Comparison of ENCODE assay signal across 7 cellular contexts in genomic region chr19:5961969-5962945, GRCh38. TPM values are rescaled to one million over a fixed set of nuclear protein-coding genes. Genes with fewer than 3 reads are reported as not detected.
DNase-seq lines count a peak whose midpoint lies in the region; ATAC-seq and TF ChIP-seq lines count a peak whose summit lies in the region.

No MANE protein-coding gene starts in this region.

- no peaks in the 10 kb centered on the region for H3K9me2 ChIP-seq in OCI-LY1 (ENCODE audit: low read depth, low read length)

- H3K27ac ChIP-seq in OCI-LY1 (ENCODE audit: low read depth, low read length, poor library complexity, severe bottlenecking) = peak overlapping the region; percentile 76
- peak overlapping the region in 9 of 10 donors; percentile 52 to 78 (median 68) for H3K27ac ChIP-seq in heart right ventricle
- H3K27ac ChIP-seq in skin epidermis = peak overlapping the region in 18 of 21 experiments; percentile 17 to 89 (median 65)

- H3K9me3 ChIP-seq in OCI-LY1 (ENCODE audit: low read length) = no peaks in the 10 kb centered on the region
- H3K9me3 ChIP-seq in heart right ventricle = no peaks in the 10 kb centered on the region

- peaks cover 49% of the 10 kb centered on the region for H3K4me1 ChIP-seq in OCI-LY1 (ENCODE audit: insufficient read depth, low read length, severe bottlenecking)
- peaks cover 40 to 100% (median 85%) of the 10 kb centered on the region in 9 donors for H3K4me1 ChIP-seq in heart right ventricle

- in situ Hi-C loops in GM13976 (cut with MboI; ENCODE audit: low sequenced_read_pairs, unreplicated experiment) = no loop called here

- peaks cover 76% of the 10 kb centered on the region for H3K79me2 ChIP-seq in OCI-LY1 (ENCODE audit: insufficient read depth, low read length)

- H3K4me3 ChIP-seq in OCI-LY1 (ENCODE audit: low read depth, low read length, poor library complexity, severe bottlenecking) = no peak overlapping the region
- H3K4me3 ChIP-seq in heart right ventricle = peak overlapping the region in 4 of 10 donors; percentile 3 to 29 (median 5)
- H3K4me3 ChIP-seq in skin epidermis = peak overlapping the region in 1 of 7 experiments; percentile 2

- TF ChIP-seq CTCF in OCI-LY1 (IDR thresholded peaks at IDR 0.05; ENCODE audit: low read length) (no peak), heart right ventricle (IDR thresholded peaks at IDR 0.05) (no peak), GM13976 (IDR thresholded peaks at IDR 0.05; ENCODE audit: borderline replicate concordance, control extremely low read depth, extremely low read depth, insufficient read depth, missing control alignments) (no peak)

- intact Hi-C loops in heart right ventricle (cut with DNase I) = loop anchor here in 1 of 10 donors (5.0 kb wide), 1 partner anchor 55 kb away; no protein-coding TSS in a partner anchor

- WGBS in heart right ventricle, 2 donors = 29 to 30% methylated on average over 29 of the region's 29 CpGs

- DNase-seq in HT1080 (ENCODE audit: low read depth) = peak; percentile 11
- DNase-seq in activated effector memory CD4-positive, alpha-beta T cell treated with Interleukin-2 at 50 U/mL for 16 hours = peak; percentile 70
- DNase-seq in heart right ventricle = no peak
- DNase-seq in GM13976 (ENCODE audit: low spot score) = no peak

- ATAC-seq in heart right ventricle (peak; percentile 12 to 56 (median 50)), HG03565 (IDR thresholded peaks at IDR 0.05; ENCODE audit: unreplicated experiment) (no peak)

- peak overlapping the region; percentile 38; the same call in 1 of the 2 replicates for H3K4me2 ChIP-seq in OCI-LY1 (ENCODE audit: low read length)

- H3K9ac ChIP-seq in OCI-LY1 (ENCODE audit: low read length) = peak overlapping the region; percentile 2; the same call in 1 of the 2 replicates

- no peaks in the 10 kb centered on the region for H3F3A ChIP-seq in OCI-LY1 (ENCODE audit: insufficient read depth, low read length)

- peaks cover 29% of the 10 kb centered on the region; the same call in 1 of the 2 replicates for H3K36me3 ChIP-seq in OCI-LY1 (ENCODE audit: insufficient read depth, low read length)
- H3K36me3 ChIP-seq in heart right ventricle = peaks cover 0 to 22% (median 0%) of the 10 kb centered on the region in 9 donors

- H2AFZ ChIP-seq in OCI-LY1 (ENCODE audit: low read length) = no peak overlapping the region

- H3K27me3 ChIP-seq in OCI-LY1 (ENCODE audit: insufficient read depth, low read length) (no peaks in the 10 kb centered on the region), heart right ventricle (no peaks in the 10 kb centered on the region)

- H4K20me1 ChIP-seq in OCI-LY1 (ENCODE audit: insufficient read depth, low read length) = no peaks in the 10 kb centered on the region

RNA-seq across cellular contexts. Expression of gene RANBP3, which starts 15.7 kb away (rescaled TPM):
- total RNA-seq in HT1080 (2014; rRNA removed; shearing (Covaris generic)) = 61.9 and 89.2 TPM in 2 replicates
- 51.5 and 58.4 TPM in 2 replicates for polyA plus RNA-seq in HT1080 (2015; cell fraction: cytosol; rRNA removed)
- 99.7 and 103 TPM in 2 replicates for polyA plus RNA-seq in HT1080 (2015; cell fraction: nucleus; rRNA removed)
- 10 to 100 TPM; 51.4 to 76.1 (median 63.3) TPM for total RNA-seq in heart right ventricle
- polyA plus RNA-seq in heart right ventricle = 10 to 100 TPM; 29.5 to 45.2 TPM

RNA-seq across cellular contexts. Expression of gene CAPS, which starts 48.2 kb away (rescaled TPM):
- 0.71 and 0.73 TPM in 2 replicates for total RNA-seq in HT1080 (2014; rRNA removed; shearing (Covaris generic))
- 2.5 and 2.6 TPM in 2 replicates for polyA plus RNA-seq in HT1080 (2015; cell fraction: cytosol; rRNA removed)
- 8.1 and 13.4 TPM in 2 replicates for polyA plus RNA-seq in HT1080 (2015; cell fraction: nucleus; rRNA removed)
- total RNA-seq in heart right ventricle = 1 to 10 TPM; 1.3 to 4.2 (median 2.8) TPM
- 10 to 100 TPM in 1 of 2 donors, 1 to 10 TPM in 1; 3.2 to 14.1 TPM for polyA plus RNA-seq in heart right ventricle

RNA-seq across cellular contexts. Expression of gene VMAC, which starts 57.6 kb away (rescaled TPM):
- 0.90 and 1.3 TPM in 2 replicates for total RNA-seq in HT1080 (2014; rRNA removed; shearing (Covaris generic))
- 2.4 TPM in 2 replicates for polyA plus RNA-seq in HT1080 (2015; cell fraction: cytosol; rRNA removed)
- polyA plus RNA-seq in HT1080 (2015; cell fraction: nucleus; rRNA removed) = 5.6 and 9.3 TPM in 2 replicates
- 1 to 10 TPM; 1.3 to 3.9 (median 2.5) TPM for total RNA-seq in heart right ventricle
- polyA plus RNA-seq in heart right ventricle = 1 to 10 TPM; 1.4 to 5.8 TPM

RNA-seq across cellular contexts. Expression of gene NDUFA11, which starts 58.7 kb away (rescaled TPM):
- total RNA-seq in HT1080 (2014; rRNA removed; shearing (Covaris generic)) = 220 and 283 TPM in 2 replicates
- 183 and 277 TPM in 2 replicates for polyA plus RNA-seq in HT1080 (2015; cell fraction: cytosol; rRNA removed)
- polyA plus RNA-seq in HT1080 (2015; cell fraction: nucleus; rRNA removed) = 78.8 and 116 TPM in 2 replicates
- total RNA-seq in heart right ventricle = 100 to 1,000 TPM; 451 to 574 (median 513) TPM
- polyA plus RNA-seq in heart right ventricle = 1,000 to 10,000 TPM in 1 of 2 donors, 100 to 1,000 TPM in 1; 760 to 1,143 TPM

Comparison
In these comparisons a context has a peak if more than half of its experiments do, and no peak if none do; other contexts are left out.
1. DNase-seq: peak in HT1080 (single experiment) and activated effector memory CD4-positive, alpha-beta T cell treated with Interleukin-2 at 50 U/mL for 16 hours (single experiment); none in heart right ventricle (0 of 2) and GM13976 (single experiment).
2. Peak in every context shown above with its lines, with median percentiles within 50 percentile points of each other: H3K27ac ChIP-seq.